8 cellular contexts compared by ENCODE assay signal in genomic region chr6:42929088-42929927, GRCh38. TPM values are rescaled to one million over a fixed set of nuclear protein-coding genes. Genes with fewer than 3 reads are reported as not detected.
DNase-seq lines count a peak whose midpoint lies in the region; ATAC-seq and TF ChIP-seq lines count a peak whose summit lies in the region.

Gene CNPY3, plus strand, starts transcription at chr6:42929480. Its CDS starts 91 bp downstream, at chr6:42929571.

- H3K14ac ChIP-seq in trophoblast cell (ENCODE audit: low read length): peak within 1 kb of the TSS; percentile 69

- H3K36me3 ChIP-seq in adipocyte (ENCODE audit: control insufficient read depth, insufficient read depth, low read length, severe bottlenecking): peaks cover 4% of the 10 kb centered on the region
- peaks cover 3% of the 10 kb centered on the region for H3K36me3 ChIP-seq in cardiac muscle cell
- peaks cover 2 to 6% of the 10 kb centered on the region in 2 experiments for H3K36me3 ChIP-seq in trophoblast cell (ENCODE audit: control insufficient read depth in 1 of 2, insufficient read depth in 2 of 2, low read length in 2 of 2)
- peaks cover 0 to 2% (median 0%) of the 10 kb centered on the region in 4 donors for H3K36me3 ChIP-seq in transverse colon

- peak within 1 kb of the TSS; percentile 37 for H2BK120ac ChIP-seq in trophoblast cell (ENCODE audit: insufficient read depth, low read length, poor library complexity)

- H2BK12ac ChIP-seq in trophoblast cell (ENCODE audit: low read length): peak within 1 kb of the TSS; percentile 69

- no CpG with 5 or more reads among the region's 67 CpGs for WGBS in trophoblast cell (ENCODE audit: extremely low coverage, insufficient coverage, insufficient read length)
- 0 to 1% methylated on average over 12 to 64 of the region's 67 CpGs for WGBS in transverse colon (ENCODE audit: low coverage in 1 of 2), 2 donors

- in situ Hi-C loops in transverse colon (cut with MboI; ENCODE audit: low pct_ligation_motif_present in 1 of 4, low pct_unique_long_range_greater_than_20kb in 1 of 4, low sequenced_read_pairs in 3 of 4): no loop called here

- DNase-seq in NCI-H1436 (lab: John Stamatoyannopoulos, UW) (peak; percentile 94), T follicular helper cell (ENCODE audit: low read depth) (peak; percentile 89), adipocyte (ENCODE audit: low read depth) (peak; percentile 97), cardiac muscle cell (ENCODE audit: low read depth in 1 of 2, low spot score in 1 of 2) (peak; percentile 96 to 98), trophoblast cell (peak; percentile 91), transverse colon (peak; percentile 96)

- peak; percentile 86 for TF ChIP-seq POLR2A in transverse colon (IDR thresholded peaks at IDR 0.05)

- H3K9me3 ChIP-seq in adipocyte (ENCODE audit: control insufficient read depth, low read length) (no peaks in the 10 kb centered on the region), cardiac muscle cell (ENCODE audit: low read depth) (no peaks in the 10 kb centered on the region), trophoblast cell (ENCODE audit: insufficient read depth, low read depth, low read length) (peaks cover 2% of the 10 kb centered on the region), transverse colon (no peaks in the 10 kb centered on the region)

- no peak for TF ChIP-seq EP300 in transverse colon (IDR thresholded peaks at IDR 0.05; ENCODE audit: low read depth)

- peaks cover 23% of the 10 kb centered on the region for H3K79me1 ChIP-seq in trophoblast cell (ENCODE audit: low read length)

- H3K18ac ChIP-seq in trophoblast cell (ENCODE audit: low read length): peak within 1 kb of the TSS; percentile 60

- H4K12ac ChIP-seq in trophoblast cell (ENCODE audit: low read depth, low read length): peak within 1 kb of the TSS; percentile 58

- no peak within 1 kb of the TSS for H3K23ac ChIP-seq in trophoblast cell (ENCODE audit: low read length)

- H4K8ac ChIP-seq in trophoblast cell (ENCODE audit: low read depth, low read length): peak within 1 kb of the TSS; percentile 86

- H3K4me3 ChIP-seq in GM12875 (ENCODE audit: low read depth, low read length) (peak within 1 kb of the TSS; percentile 87), adipocyte (ENCODE audit: low read length) (peak within 1 kb of the TSS; percentile 95), cardiac muscle cell (peak within 1 kb of the TSS; percentile 57), trophoblast cell (ENCODE audit: low read depth, low read length) (peak within 1 kb of the TSS; percentile 80), transverse colon (peak within 1 kb of the TSS; percentile 53 to 69 (median 63))

- peak within 1 kb of the TSS; percentile 50 for H3K4ac ChIP-seq in trophoblast cell (ENCODE audit: low read depth, low read length)

- H3K9ac ChIP-seq in adipocyte (ENCODE audit: low read length) (peak within 1 kb of the TSS; percentile 88), trophoblast cell (ENCODE audit: low read length) (peak within 1 kb of the TSS; percentile 84)

- H2BK5ac ChIP-seq in trophoblast cell (ENCODE audit: low read depth, low read length, poor library complexity): peak within 1 kb of the TSS; percentile 80

- peak within 1 kb of the TSS; percentile 71 for H4K91ac ChIP-seq in trophoblast cell (ENCODE audit: low read depth, low read length)

- H2AFZ ChIP-seq in trophoblast cell (ENCODE audit: insufficient read depth, low read length, poor library complexity): peak within 1 kb of the TSS; percentile 68

- H2AK5ac ChIP-seq in trophoblast cell (ENCODE audit: low read length): peak within 1 kb of the TSS; percentile 18

- peak within 1 kb of the TSS; percentile 85 for H3K4me2 ChIP-seq in trophoblast cell (ENCODE audit: low read length)

- no peak for TF ChIP-seq CTCF in GM12875 (IDR thresholded peaks at IDR 0.05; ENCODE audit: borderline replicate concordance, insufficient read depth, low read depth, low read length)
- peak; percentile 9 for TF ChIP-seq CTCF in cardiac muscle cell (IDR thresholded peaks at IDR 0.05; ENCODE audit: low read depth, low read length)
- peak in 1 of 5 experiments; percentile 17 for TF ChIP-seq CTCF in transverse colon (IDR thresholded peaks at IDR 0.05)

- ATAC-seq in HG02798 (IDR thresholded peaks at IDR 0.05; ENCODE audit: poor library complexity, unreplicated experiment): peak; percentile 86

- peak within 1 kb of the TSS; percentile 77 for H3K27ac ChIP-seq in cardiac muscle cell
- peak within 1 kb of the TSS; percentile 87 for H3K27ac ChIP-seq in trophoblast cell (ENCODE audit: low read depth, low read length)
- H3K27ac ChIP-seq in transverse colon: peak within 1 kb of the TSS; percentile 90 to 94 (median 90)

- intact Hi-C loops in transverse colon (cut with DNase I; ENCODE audit: low total_unique reads): loop anchor here (1.0 kb wide), 1 partner anchor 55 kb away; the partner anchor contains the start of gene PPP2R5D

- H3K4me1 ChIP-seq in adipocyte (ENCODE audit: control insufficient read depth, insufficient read depth, low read length) (peaks cover 25% of the 10 kb centered on the region), cardiac muscle cell (ENCODE audit: low read depth) (peaks cover 7% of the 10 kb centered on the region), trophoblast cell (ENCODE audit: control insufficient read depth in 1 of 2, insufficient read depth in 2 of 2, low read length in 2 of 2) (peaks cover 10 to 18% of the 10 kb centered on the region in 2 experiments), transverse colon (peaks cover 16 to 45% (median 22%) of the 10 kb centered on the region in 4 donors)

- peaks cover 4% of the 10 kb centered on the region for H3K79me2 ChIP-seq in trophoblast cell (ENCODE audit: control insufficient read depth, insufficient read depth, low read length, poor library complexity)

- no peaks in the 10 kb centered on the region for H3K27me3 ChIP-seq in adipocyte (replicated peaks; ENCODE audit: control insufficient read depth, insufficient read depth, low read length)
- no peaks in the 10 kb centered on the region for H3K27me3 ChIP-seq in cardiac muscle cell
- no peaks in the 10 kb centered on the region for H3K27me3 ChIP-seq in trophoblast cell (ENCODE audit: insufficient read depth, low read length)
- H3K27me3 ChIP-seq in transverse colon: peaks cover 3% of the 10 kb centered on the region

RNA-seq across cellular contexts. Expression of gene CNPY3, which starts in this region (rescaled TPM):
- 73.0 and 78.1 TPM in 2 replicates for total RNA-seq in cardiac muscle cell
- polyA plus RNA-seq in cardiac muscle cell: 70.7 and 89.9 TPM in 2 replicates
- polyA plus RNA-seq in trophoblast cell (2013): 31.1 and 31.3 TPM in 2 replicates
- 10 to 100 TPM; 10.3 to 24.4 (median 21.0) TPM for total RNA-seq in transverse colon

Comparison
In these comparisons a context has a peak if more than half of its experiments do, and no peak if none do; other contexts are left out.
1. Peak in every context shown above with its lines: DNase-seq, ATAC-seq, H3K4me3 ChIP-seq and H3K27ac ChIP-seq.